18 cellular contexts compared by ENCODE assay signal in genomic region chr11:134500621-134501020, GRCh38.
DNase-seq lines count a peak whose midpoint lies in the region; ATAC-seq and TF ChIP-seq lines count a peak whose summit lies in the region.
"Had no signal": no experiment of that assay in that cellular context is flagged by ENCODE, and none has a peak within 500 bp of the region (broad histone marks: within the 10 kb centered on the region; RNA-seq: fewer than 3 reads in every experiment).

No MANE protein-coding gene starts in this region.

- H3K27ac ChIP-seq in Peyer's patch (no peak overlapping the region), upper lobe of right lung (no peak overlapping the region)
- H3K27ac ChIP-seq: A549, C4-2B had no signal

- DNase-seq in Peyer's patch (peak in 2 of 3 donors; percentile 6 to 37), chondrocyte (ENCODE audit: low spot score) (peak; percentile 46), mesenteric fat pad (ENCODE audit: low spot score) (peak; percentile 39), upper lobe of right lung (peak; percentile 25), immature natural killer cell (no peak), 8988T (no peak)
- DNase-seq in activated CD4-positive, CD25-positive, alpha-beta regulatory T cell treated with anti-CD3 and anti-CD28 coated beads, Interleukin-2, amount 50 U/mL, for 72 hours, result no peak
- DNase-seq: AML-193; CD4-positive, alpha-beta memory T cell; DMS53; DND-41; EL had no signal

- ATAC-seq in upper lobe of right lung, result no peak
- ATAC-seq: A549, GM12878, HepG2 had no signal

- H3K36me3 ChIP-seq in Peyer's patch (no peaks in the 10 kb centered on the region), upper lobe of right lung (no peaks in the 10 kb centered on the region)
- H3K36me3 ChIP-seq: HAP-1 had no signal

- no peaks in the 10 kb centered on the region for H3K4me1 ChIP-seq in Peyer's patch
- no peaks in the 10 kb centered on the region for H3K4me1 ChIP-seq in upper lobe of right lung
- H3K4me1 ChIP-seq: A549, HAP-1 had no signal

- no peak for TF ChIP-seq CTCF in Peyer's patch (IDR thresholded peaks at IDR 0.05)
- TF ChIP-seq CTCF in chondrocyte (IDR thresholded peaks at IDR 0.05), result no peak
- no peak for TF ChIP-seq CTCF in upper lobe of right lung (IDR thresholded peaks at IDR 0.05)

- H3K4me1 Mint-ChIP-seq in chondrocyte (ENCODE audit: low read depth) (no peaks in the 10 kb centered on the region), immature natural killer cell (peaks cover 0 to 5% of the 10 kb centered on the region in 2 donors)
- H3K4me1 Mint-ChIP-seq: CD4-positive, alpha-beta memory T cell had no signal

- H3K27me3 ChIP-seq in Peyer's patch (no peaks in the 10 kb centered on the region), upper lobe of right lung (peaks cover 8% of the 10 kb centered on the region)

- H3K9me3 Mint-ChIP-seq in chondrocyte (ENCODE audit: low read depth) (peaks cover 8% of the 10 kb centered on the region), immature natural killer cell (peaks cover 0 to 3% (median 2%) of the 10 kb centered on the region in 6 donors)

- no peak for TF ChIP-seq POLR2A in Peyer's patch (IDR thresholded peaks at IDR 0.05)

- H3K36me3 Mint-ChIP-seq in chondrocyte (ENCODE audit: low read depth) (peaks cover 3% of the 10 kb centered on the region), immature natural killer cell (peaks cover 0 to 15% (median 6%) of the 10 kb centered on the region in 3 donors)
- H3K36me3 Mint-ChIP-seq: CD4-positive, alpha-beta memory T cell had no signal

- H3K9me3 ChIP-seq in Peyer's patch, result no peaks in the 10 kb centered on the region
- H3K9me3 ChIP-seq in upper lobe of right lung, result no peaks in the 10 kb centered on the region
- H3K9me3 ChIP-seq: A549, HAP-1 had no signal

- H3K4me3 Mint-ChIP-seq in chondrocyte (ENCODE audit: unreplicated experiment) (no peak overlapping the region), immature natural killer cell (no peak overlapping the region)
- H3K4me3 Mint-ChIP-seq: CD4-positive, alpha-beta memory T cell; IgD-negative memory B cell had no signal

- H3K27ac Mint-ChIP-seq in chondrocyte (ENCODE audit: unreplicated experiment), result no peak overlapping the region
- H3K27ac Mint-ChIP-seq in immature natural killer cell, result no peak overlapping the region
- H3K27ac Mint-ChIP-seq: CD4-positive, alpha-beta memory T cell; IgD-negative memory B cell had no signal

- intact Hi-C loops in upper lobe of right lung (cut with DNase I), result no loop called here

- peaks cover 16% of the 10 kb centered on the region for H3K27me3 Mint-ChIP-seq in chondrocyte (ENCODE audit: low read depth)
- peaks cover 4 to 13% (median 8%) of the 10 kb centered on the region in 3 donors for H3K27me3 Mint-ChIP-seq in immature natural killer cell (ENCODE audit: low read depth in 3 of 3)

- H3K4me3 ChIP-seq in Peyer's patch, result no peak overlapping the region
- no peak overlapping the region for H3K4me3 ChIP-seq in upper lobe of right lung
- H3K4me3 ChIP-seq: A549, GM12878, HAP-1 had no signal

Comparison
In these comparisons a context has a peak if more than half of its experiments do, and no peak if none do; other contexts are left out.
1. DNase-seq: peak in Peyer's patch (2 of 3), chondrocyte (single experiment), mesenteric fat pad (single experiment) and upper lobe of right lung (single experiment); none in activated CD4-positive, CD25-positive, alpha-beta regulatory T cell treated with anti-CD3 and anti-CD28 coated beads, Interleukin-2, amount 50 U/mL, for 72 hours (single experiment), immature natural killer cell (0 of 3) and 8988T (single experiment).